In the genomic region with DNA sequence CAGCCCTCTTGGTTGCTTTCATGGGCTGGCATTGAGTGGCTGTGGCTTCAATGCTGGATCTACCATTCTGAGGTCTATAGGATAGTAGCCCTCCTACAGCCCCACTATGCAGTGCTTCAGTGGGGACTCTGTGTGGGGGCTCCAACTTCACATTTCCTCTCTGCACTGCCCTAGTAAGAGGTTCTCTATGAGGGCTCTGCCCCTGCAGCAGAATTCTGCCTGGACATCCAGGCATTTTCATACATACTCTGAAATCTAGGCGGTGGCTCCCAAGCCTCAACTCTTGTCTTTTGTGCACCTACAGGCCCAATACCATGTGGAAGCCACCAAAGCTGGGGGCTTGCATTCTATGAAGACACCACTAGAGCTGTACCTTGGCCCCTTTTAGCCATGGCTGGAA, we compare ENCODE assay signal across 39 cellular contexts.
"Had no signal": no experiment of that assay in that cellular context is flagged by ENCODE, and none has a peak within 500 bp of the region (broad histone marks: within the 10 kb centered on the region; RNA-seq: fewer than 3 reads in every experiment).

No MANE protein-coding gene starts in this region.

- H3K4me3 Mint-ChIP-seq: activated naive CD4-positive, alpha-beta T cell treated with anti-CD3 and anti-CD28 coated beads for 36 hours; activated naive CD4-positive, alpha-beta T cell treated with anti-CD3 and anti-CD28 coated beads, Interleukin-2, amount 10 ng/mL, durations not matched to agents 7 days and 5 days; activated naive CD4-positive, alpha-beta T cell treated with anti-CD3 and anti-CD28 coated beads, Interleukin-2, amount 50 U/mL, for 24 hours; activated naive CD8-positive, alpha-beta T cell; activated naive CD8-positive, alpha-beta T cell treated with anti-CD3 and anti-CD28 coated beads for 36 hours; activated naive CD8-positive, alpha-beta T cell treated with anti-CD3 and anti-CD28 coated beads, Interleukin-2, amount 10 ng/mL, durations not matched to agents 7 days and 5 days; activated naive CD8-positive, alpha-beta T cell treated with anti-CD3 and anti-CD28 coated beads, Interleukin-2, amount 50 U/mL, for 24 hours; activated T-cell treated with anti-CD3 and anti-CD28 coated beads, Interleukin-2, amount 50 U/mL, for 24 hours; activated T-cell treated with anti-CD3 and anti-CD28 coated beads, Interleukin-2, amount 50 U/mL, for 4 hours; activated T-cell treated with anti-CD3 and anti-CD28 coated beads, Interleukin-2, amount 50 U/mL, for 72 hours; activated T-helper 1 cell treated with anti-CD3 and anti-CD28 coated beads, Interleukin-12 subunit alpha, Interleukin-12 subunit beta, Interleukin-2, Interleukin-4 antibody, amounts not matched to agents 30 ng/mL and 10 ng/mL and 1 ng/mL, durations not matched to agents 14 hours and 24 hours and 36 hours; activated T-helper 17 cell treated with anti-CD3 and anti-CD28 coated beads, Interleukin-2, amount 50 U/mL, for 72 hours; brain; central memory CD8-positive, alpha-beta T cell had no signal

- H3K4me1 ChIP-seq: adrenal gland, ascending aorta, body of pancreas, breast epithelium had no signal

- H3K27ac Mint-ChIP-seq: activated naive CD4-positive, alpha-beta T cell treated with anti-CD3 and anti-CD28 coated beads for 36 hours; activated naive CD4-positive, alpha-beta T cell treated with anti-CD3 and anti-CD28 coated beads, Interleukin-2, amount 10 ng/mL, durations not matched to agents 7 days and 5 days; activated naive CD4-positive, alpha-beta T cell treated with anti-CD3 and anti-CD28 coated beads, Interleukin-2, amount 50 U/mL, for 24 hours; activated naive CD4-positive, alpha-beta T cell treated with anti-CD3 and anti-CD28 coated beads, Interleukin-2, amount 50 U/mL, for 72 hours; activated naive CD8-positive, alpha-beta T cell; activated naive CD8-positive, alpha-beta T cell treated with anti-CD3 and anti-CD28 coated beads for 36 hours; activated naive CD8-positive, alpha-beta T cell treated with anti-CD3 and anti-CD28 coated beads, Interleukin-2, amount 10 ng/mL, durations not matched to agents 7 days and 5 days; activated naive CD8-positive, alpha-beta T cell treated with anti-CD3 and anti-CD28 coated beads, Interleukin-2, amount 50 U/mL, for 24 hours; activated T-cell treated with anti-CD3 and anti-CD28 coated beads, Interleukin-2, amount 50 U/mL, for 24 hours; activated T-cell treated with anti-CD3 and anti-CD28 coated beads, Interleukin-2, amount 50 U/mL, for 72 hours; activated T-helper 1 cell treated with anti-CD3 and anti-CD28 coated beads, Interleukin-12 subunit alpha, Interleukin-12 subunit beta, Interleukin-2, Interleukin-4 antibody, amounts not matched to agents 30 ng/mL and 10 ng/mL and 1 ng/mL, durations not matched to agents 14 hours and 24 hours and 36 hours; activated T-helper 17 cell treated with anti-CD3 and anti-CD28 coated beads, Interleukin-2, amount 50 U/mL, for 72 hours; activated T-helper 2 cell treated with anti-CD3 and anti-CD28 coated beads, Interferon-gamma antibody, Interleukin-2, Interleukin-4, amounts not matched to agents 10 μg/mL and 5 μg/mL and 100 μg/mL, durations not matched to agents 14 hours and 24 hours and 36 hours; brain had no signal

- H3K27me3 ChIP-seq: adrenal gland, ascending aorta, body of pancreas, brain microvascular endothelial cell, breast epithelium, cardiac muscle cell had no signal

- H3K36me3 Mint-ChIP-seq: activated naive CD4-positive, alpha-beta T cell treated with anti-CD3 and anti-CD28 coated beads, Interleukin-2, amount 10 ng/mL, durations not matched to agents 7 days and 5 days; brain had no signal

- ATAC-seq: activated naive CD4-positive, alpha-beta T cell treated with anti-CD3 and anti-CD28 coated beads, Interleukin-2, amount 50 U/mL, for 72 hours; activated naive CD8-positive, alpha-beta T cell treated with anti-CD3 and anti-CD28 coated beads, Interleukin-2, amount 50 U/mL, for 24 hours; activated T-cell treated with anti-CD3 and anti-CD28 coated beads, Interleukin-2, amount 50 U/mL, for 4 hours; activated T-cell treated with anti-CD3 and anti-CD28 coated beads, Interleukin-2, amount 50 U/mL, for 72 hours; activated T-helper 17 cell treated with anti-CD3 and anti-CD28 coated beads, Interleukin-2, amount 50 U/mL, for 72 hours; body of pancreas had no signal

- DNase-seq: activated effector memory CD4-positive, alpha-beta T cell treated with anti-CD3 and anti-CD28 coated beads, Interleukin-2, amount 50 U/mL, for 16 hours; activated effector memory CD4-positive, alpha-beta T cell treated with Interleukin-2 at 50 U/mL for 16 hours; activated gamma-delta T cell; activated gamma-delta T cell treated with Interleukin-2 at 50 U/mL for 16 hours; activated naive CD4-positive, alpha-beta T cell; activated naive CD4-positive, alpha-beta T cell treated with anti-CD3 and anti-CD28 coated beads for 36 hours; activated naive CD4-positive, alpha-beta T cell treated with anti-CD3 and anti-CD28 coated beads, Interleukin-2, amount 10 ng/mL, durations not matched to agents 7 days and 5 days; activated naive CD4-positive, alpha-beta T cell treated with anti-CD3 and anti-CD28 coated beads, Interleukin-2, amount 50 U/mL, for 16 hours; activated naive CD4-positive, alpha-beta T cell treated with Interleukin-2 at 50 U/mL for 16 hours; activated naive CD8-positive, alpha-beta T cell treated with anti-CD3 and anti-CD28 coated beads for 36 hours; activated naive CD8-positive, alpha-beta T cell treated with anti-CD3 and anti-CD28 coated beads, Interleukin-2, amount 10 ng/mL, durations not matched to agents 7 days and 5 days; activated naive CD8-positive, alpha-beta T cell treated with anti-CD3 and anti-CD28 coated beads, Interleukin-2, amount 50 U/mL, for 24 hours; activated T-cell treated with anti-CD3 and anti-CD28 coated beads, Interleukin-2, amount 50 U/mL, for 1 hour; activated T-cell treated with anti-CD3 and anti-CD28 coated beads, Interleukin-2, amount 50 U/mL, for 24 hours; activated T-cell treated with anti-CD3 and anti-CD28 coated beads, Interleukin-2, amount 50 U/mL, for 4 hours; activated T-cell treated with anti-CD3 and anti-CD28 coated beads, Interleukin-2, amount 50 U/mL, for 48 hours; activated T-cell treated with anti-CD3 and anti-CD28 coated beads, Interleukin-2, amount 50 U/mL, for 72 hours; adrenal gland; amniotic stem cell; amygdala; anterior cingulate cortex; aorta; body of pancreas; brain microvascular endothelial cell; central memory CD4-positive, alpha-beta T cell; cerebellar nuclear complex had no signal

- H3K4me3 ChIP-seq: adrenal gland, ascending aorta, body of pancreas, breast epithelium, cardiac muscle cell had no signal

- H3K27me3 Mint-ChIP-seq: activated naive CD4-positive, alpha-beta T cell treated with anti-CD3 and anti-CD28 coated beads, Interleukin-2, amount 10 ng/mL, durations not matched to agents 7 days and 5 days had no signal

- H3K36me3 ChIP-seq: adrenal gland, ascending aorta, brain microvascular endothelial cell, breast epithelium, cardiac muscle cell had no signal

- H3K27ac ChIP-seq: adrenal gland, ascending aorta, body of pancreas, brain microvascular endothelial cell, breast epithelium, cardiac muscle cell had no signal

- H3K4me1 Mint-ChIP-seq: activated naive CD4-positive, alpha-beta T cell treated with anti-CD3 and anti-CD28 coated beads, Interleukin-2, amount 10 ng/mL, durations not matched to agents 7 days and 5 days; activated naive CD4-positive, alpha-beta T cell treated with anti-CD3 and anti-CD28 coated beads, Interleukin-2, amount 50 U/mL, for 24 hours; activated naive CD8-positive, alpha-beta T cell treated with anti-CD3 and anti-CD28 coated beads for 36 hours; activated naive CD8-positive, alpha-beta T cell treated with anti-CD3 and anti-CD28 coated beads, Interleukin-2, amount 10 ng/mL, durations not matched to agents 7 days and 5 days; activated naive CD8-positive, alpha-beta T cell treated with anti-CD3 and anti-CD28 coated beads, Interleukin-2, amount 50 U/mL, for 24 hours; activated T-helper 17 cell treated with anti-CD3 and anti-CD28 coated beads, Interleukin-2, amount 50 U/mL, for 72 hours; brain; central memory CD8-positive, alpha-beta T cell had no signal

- FAIRE-seq: astrocyte, bronchial epithelial cell had no signal
